In genomic region chr10:114714281-114714741, GRCh38 we compare ENCODE assay signal across 8 cellular contexts. TPM values are rescaled to one million over a fixed set of nuclear protein-coding genes. Genes with fewer than 3 reads are reported as not detected.
DNase-seq lines count a peak whose midpoint lies in the region; ATAC-seq, FAIRE-seq and TF ChIP-seq lines count a peak whose summit lies in the region.

No MANE protein-coding gene starts in this region.

- H3K27me3 ChIP-seq in Panc1 (ENCODE audit: control insufficient read depth, insufficient read depth, low read length) (no peaks in the 10 kb centered on the region), WERI-Rb-1 (ENCODE audit: insufficient read depth, low read depth, severe bottlenecking) (no peaks in the 10 kb centered on the region)

- TF ChIP-seq POLR2A in H54 (IDR thresholded peaks at IDR 0.05; ENCODE audit: low read depth, low read length), result no peak

- CTCF ChIA-PET in Panc1 (lab: Charles Lee), result no interaction called here

- H3K9me3 Mint-ChIP-seq in activated T-cell treated with anti-CD3 and anti-CD28 coated beads, Interleukin-2, amount 50 U/mL, for 4 hours, result no peaks in the 10 kb centered on the region

- POLR2A ChIA-PET in Panc1 (lab: Charles Lee), result interaction anchor here (0.5 to 1.6 kb wide), 5 partner anchors 12 to 67 kb away, joined by 3 to 5 read pairs (median 3); no protein-coding TSS in a partner anchor

- in situ Hi-C loops in Panc1 (cut with HindIII; ENCODE audit: low pct_unique_long_range_greater_than_20kb, low sequenced_read_pairs), result no loop called here

- ATAC-seq in Panc1, result peak; percentile 86
- no peak for ATAC-seq in HG02763 (IDR thresholded peaks at IDR 0.05; ENCODE audit: unreplicated experiment)
- ATAC-seq in activated T-cell treated with anti-CD3 and anti-CD28 coated beads, Interleukin-2, amount 50 U/mL, for 4 hours, result no peak
- ATAC-seq in GM18858 (IDR thresholded peaks at IDR 0.05; ENCODE audit: unreplicated experiment), result no peak

- no peak for FAIRE-seq in H54 (lab: Jason Lieb, UNC)

- no peaks in the 10 kb centered on the region for H3K36me3 Mint-ChIP-seq in activated T-cell treated with anti-CD3 and anti-CD28 coated beads, Interleukin-2, amount 50 U/mL, for 4 hours (ENCODE audit: insufficient read depth)

- H3K36me3 ChIP-seq in Panc1 (ENCODE audit: control insufficient read depth, insufficient read depth, low read length) (no peaks in the 10 kb centered on the region), WERI-Rb-1 (no peaks in the 10 kb centered on the region)

- peak; percentile 23 for DNase-seq in H54 (ENCODE audit: insufficient read length, low spot score)
- DNase-seq in Panc1 (ENCODE audit: low read depth, low spot score), result peak; percentile 93
- peak; percentile 75 for DNase-seq in fibroblast of pulmonary artery (ENCODE audit: low read depth)
- peak; percentile 72 for DNase-seq in renal cortical epithelial cell (ENCODE audit: low read depth)
- DNase-seq in WERI-Rb-1, result no peak
- DNase-seq in activated T-cell treated with anti-CD3 and anti-CD28 coated beads, Interleukin-2, amount 50 U/mL, for 4 hours, result no peak

- H3K4me3 Mint-ChIP-seq in activated T-cell treated with anti-CD3 and anti-CD28 coated beads, Interleukin-2, amount 50 U/mL, for 4 hours, result no peak overlapping the region

- no peaks in the 10 kb centered on the region for H3K4me1 Mint-ChIP-seq in activated T-cell treated with anti-CD3 and anti-CD28 coated beads, Interleukin-2, amount 50 U/mL, for 4 hours (ENCODE audit: low read depth)

- intact Hi-C loops in Panc1 (cut with micrococcal nuclease; ENCODE audit: unreplicated experiment), result loop anchor here (5.0 kb wide), 1 partner anchor 73 kb away; no protein-coding TSS in a partner anchor

- H3K4me1 ChIP-seq in Panc1 (ENCODE audit: control insufficient read depth, insufficient read depth, low read length), result peaks cover 94% of the 10 kb centered on the region

- H3K27me3 Mint-ChIP-seq in activated T-cell treated with anti-CD3 and anti-CD28 coated beads, Interleukin-2, amount 50 U/mL, for 4 hours (ENCODE audit: low read depth), result peaks cover 6% of the 10 kb centered on the region

- BruUV-seq in Panc1 (replicated peaks; lab: Mats Ljungman, UMichigan), result no TSS peak

- H3K9me3 ChIP-seq in Panc1 (ENCODE audit: control insufficient read depth, insufficient read depth, low read depth, low read length), result no peaks in the 10 kb centered on the region
- no peaks in the 10 kb centered on the region for H3K9me3 ChIP-seq in WERI-Rb-1 (ENCODE audit: severe bottlenecking)

- H3K4me3 ChIP-seq in Panc1 (ENCODE audit: low read depth in 2 of 2, low read length in 2 of 2) (peak overlapping the region in 1 of 2 experiments; percentile 38; a peak in 2 of 4 replicates), fibroblast of pulmonary artery (replicated peaks; ENCODE audit: low read depth, low read length) (no peak overlapping the region), WERI-Rb-1 (ENCODE audit: low read depth, low read length) (no peak overlapping the region)

- H3K27ac ChIP-seq in Panc1 (ENCODE audit: low read length), result peak overlapping the region; percentile 100
- H3K27ac ChIP-seq in WERI-Rb-1, result no peak overlapping the region

- no peak for TF ChIP-seq CTCF in Panc1 (IDR thresholded peaks at IDR 0.05)
- no peak for TF ChIP-seq CTCF in fibroblast of pulmonary artery (IDR thresholded peaks at IDR 0.05; ENCODE audit: low read length, missing control alignments)
- no peak for TF ChIP-seq CTCF in WERI-Rb-1 (IDR thresholded peaks at IDR 0.05; ENCODE audit: low read depth, low read length)

RNA-seq across cellular contexts. Expression of gene ABLIM1, which starts 56.2 kb away (rescaled TPM):
- total RNA-seq in Panc1 (2021; ENCODE audit: unreplicated experiment) (274 TPM), renal cortical epithelial cell (31.1 and 77.4 TPM in 2 replicates)
- polyA plus RNA-seq in Panc1 (2012; ENCODE audit: insufficient read length), result 97.4 TPM
- 10 to 100 TPM; 68.1 to 83.2 (median 76.2) TPM for total RNA-seq in activated T-cell treated with anti-CD3 and anti-CD28 coated beads, Interleukin-2, amount 50 U/mL, for 4 hours

Comparison
In these comparisons a context has a peak if more than half of its experiments do, and no peak if none do; other contexts are left out.
1. DNase-seq: peak in H54 (single experiment), Panc1 (single experiment), fibroblast of pulmonary artery (single experiment) and renal cortical epithelial cell (single experiment); none in WERI-Rb-1 (single experiment) and activated T-cell treated with anti-CD3 and anti-CD28 coated beads, Interleukin-2, amount 50 U/mL, for 4 hours (single experiment).